8 cellular contexts compared by ENCODE assay signal in the genomic region with DNA sequence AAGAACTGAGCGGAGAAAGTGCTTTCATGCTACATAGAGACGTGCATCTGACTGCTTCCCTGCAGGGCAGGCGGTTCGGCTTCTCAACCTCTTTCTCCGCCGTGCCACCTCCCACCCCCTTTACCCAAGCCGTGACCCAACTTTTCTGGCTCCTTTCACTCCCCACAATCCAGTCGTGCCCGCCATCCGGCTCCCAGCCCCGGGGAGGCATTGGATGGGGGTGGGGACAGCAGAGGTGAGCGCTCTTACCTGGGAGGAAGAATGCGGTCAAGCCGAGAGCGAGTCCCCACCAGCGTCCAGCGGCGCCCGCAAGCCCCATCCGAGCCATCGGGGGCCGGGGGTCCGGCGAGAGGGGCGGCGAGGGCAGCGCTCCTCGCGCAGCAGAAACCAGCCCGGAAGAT. TPM values are rescaled to one million over a fixed set of nuclear protein-coding genes. Genes with fewer than 3 reads are reported as not detected.
DNase-seq lines count a peak whose midpoint lies in the region; ATAC-seq lines count a peak whose summit lies in the region.

No MANE protein-coding gene starts in this region.

- POLR2A ChIA-PET in activated CD8-positive, alpha-beta T cell treated with anti-CD3 and anti-CD28 coated beads, Interleukin-2, amount 10 ng/mL, durations not matched to agents 7 days and 5 days (lab: Charles Lee), result no interaction called here

- H3K27ac Mint-ChIP-seq in activated CD8-positive, alpha-beta T cell treated with anti-CD3 and anti-CD28 coated beads, Interleukin-2, amount 10 ng/mL, durations not matched to agents 7 days and 5 days, result no peak overlapping the region

- CTCF ChIA-PET in activated CD8-positive, alpha-beta T cell treated with anti-CD3 and anti-CD28 coated beads, Interleukin-2, amount 10 ng/mL, durations not matched to agents 7 days and 5 days (lab: Charles Lee), result no interaction called here

- no peaks in the 10 kb centered on the region for H3K27me3 ChIP-seq in iPS DF 6.9 (ENCODE audit: control insufficient read depth, insufficient read depth, low read length)

- H3K9me3 Mint-ChIP-seq in activated CD8-positive, alpha-beta T cell treated with anti-CD3 and anti-CD28 coated beads, Interleukin-2, amount 10 ng/mL, durations not matched to agents 7 days and 5 days (ENCODE audit: insufficient read depth), result no peaks in the 10 kb centered on the region

- H3K9me3 ChIP-seq in iPS DF 6.9 (ENCODE audit: control insufficient read depth, insufficient read depth, low read length), result no peaks in the 10 kb centered on the region

- peak overlapping the region; percentile 75 for H3K4me3 Mint-ChIP-seq in activated CD8-positive, alpha-beta T cell treated with anti-CD3 and anti-CD28 coated beads, Interleukin-2, amount 10 ng/mL, durations not matched to agents 7 days and 5 days

- peak; percentile 11 for DNase-seq in AG08395 (ENCODE audit: low spot score)
- no peak for DNase-seq in activated CD8-positive, alpha-beta T cell treated with anti-CD3 and anti-CD28 coated beads, Interleukin-2, amount 10 ng/mL, durations not matched to agents 7 days and 5 days
- DNase-seq in iPS DF 6.9 (ENCODE audit: low read depth, low spot score), result no peak
- DNase-seq in stimulated activated CD8-positive, alpha-beta memory T cell treated with anti-CD3 and anti-CD28 coated beads, Interleukin-4, amount 100 ng/mL, for 48 hours, result peak; percentile 35
- DNase-seq in GM19238 (ENCODE audit: insufficient read length, low spot score), result no peak
- no peak for DNase-seq in H4 (ENCODE audit: low spot score)

- ATAC-seq in GM18907 (IDR thresholded peaks at IDR 0.05; ENCODE audit: unreplicated experiment) (peak; percentile 2), GM21381 (IDR thresholded peaks at IDR 0.05; ENCODE audit: unreplicated experiment) (no peak)
- ATAC-seq in activated CD8-positive, alpha-beta T cell treated with anti-CD3 and anti-CD28 coated beads, Interleukin-2, amount 10 ng/mL, durations not matched to agents 7 days and 5 days, result no peak

- peaks cover 13% of the 10 kb centered on the region for H3K4me1 ChIP-seq in iPS DF 6.9 (ENCODE audit: control insufficient read depth, insufficient read depth, low read length)

- peak overlapping the region; percentile 85 for H3K4me3 ChIP-seq in iPS DF 6.9 (ENCODE audit: low read length)

- no peaks in the 10 kb centered on the region for H3K36me3 ChIP-seq in iPS DF 6.9 (ENCODE audit: control insufficient read depth, insufficient read depth, low read length)

- H3K27ac ChIP-seq in iPS DF 6.9 (ENCODE audit: low read length), result no peak overlapping the region

- no CpG with 5 or more reads among the region's 30 CpGs for WGBS in iPS DF 6.9 (ENCODE audit: insufficient coverage, insufficient read length)

- H3K4me1 Mint-ChIP-seq in activated CD8-positive, alpha-beta T cell treated with anti-CD3 and anti-CD28 coated beads, Interleukin-2, amount 10 ng/mL, durations not matched to agents 7 days and 5 days (ENCODE audit: low read depth), result peaks cover 5% of the 10 kb centered on the region

- no peaks in the 10 kb centered on the region for H3K36me3 Mint-ChIP-seq in activated CD8-positive, alpha-beta T cell treated with anti-CD3 and anti-CD28 coated beads, Interleukin-2, amount 10 ng/mL, durations not matched to agents 7 days and 5 days (ENCODE audit: low read depth)

- peaks cover 48% of the 10 kb centered on the region for H3K27me3 Mint-ChIP-seq in activated CD8-positive, alpha-beta T cell treated with anti-CD3 and anti-CD28 coated beads, Interleukin-2, amount 10 ng/mL, durations not matched to agents 7 days and 5 days (ENCODE audit: low read depth)

RNA-seq across cellular contexts. Expression of gene NECTIN1, which starts 0.8 kb away (rescaled TPM):
- total RNA-seq in activated CD8-positive, alpha-beta T cell treated with anti-CD3 and anti-CD28 coated beads, Interleukin-2, amount 10 ng/mL, durations not matched to agents 7 days and 5 days, result under 1 TPM; 0.34 to 0.39 TPM
- total RNA-seq in H4 (2014; rRNA removed; shearing (Covaris generic)), result 6.4 and 6.6 TPM in 2 replicates

Comparison
In these comparisons a context has a peak if more than half of its experiments do, and no peak if none do; other contexts are left out.
1. DNase-seq: peak in AG08395 (single experiment) and stimulated activated CD8-positive, alpha-beta memory T cell treated with anti-CD3 and anti-CD28 coated beads, Interleukin-4, amount 100 ng/mL, for 48 hours (single experiment); none in activated CD8-positive, alpha-beta T cell treated with anti-CD3 and anti-CD28 coated beads, Interleukin-2, amount 10 ng/mL, durations not matched to agents 7 days and 5 days (single experiment), iPS DF 6.9 (single experiment), GM19238 (single experiment) and H4 (single experiment).